In genomic region chr1:156054500-156055342, GRCh38 we compare ENCODE assay signal across 8 cellular contexts. TPM values are rescaled to one million over a fixed set of nuclear protein-coding genes. Genes with fewer than 3 reads are reported as not detected.
DNase-seq lines count a peak whose midpoint lies in the region; ATAC-seq and TF ChIP-seq lines count a peak whose summit lies in the region.

Gene LAMTOR2 (plus strand): TSS chr1:156054782. CDS start chr1:156054890, 108 bp downstream.

- H3K27me3 ChIP-seq in NT2/D1 (ENCODE audit: insufficient read depth, insufficient read length) (no peaks in the 10 kb centered on the region), endodermal cell (ENCODE audit: control insufficient read depth, insufficient read depth, low read length, poor library complexity, severe bottlenecking) (no peaks in the 10 kb centered on the region)

- DNase-seq in COLO829 (ENCODE audit: low spot score) (peak; percentile 100), HUDEP-2 (lab: John Stamatoyannopoulos, UW; ENCODE audit: unreplicated experiment in 76 of 76) (peak in 75 of 76 experiments; percentile 48 to 99 (median 95)), NT2/D1 (ENCODE audit: low read depth, low spot score) (peak; percentile 99), endodermal cell (peak; percentile 100), mesenteric fat pad (ENCODE audit: low spot score) (peak; percentile 98)
- DNase-seq in activated CD8-positive, alpha-beta memory T cell treated with anti-CD3 and anti-CD28 coated beads, Interleukin-2, amount 10 ng/mL, durations not matched to agents 7 days and 5 days: peak; percentile 98
- peak; percentile 80 for DNase-seq in stimulated activated CD8-positive, alpha-beta memory T cell treated with anti-CD3 and anti-CD28 coated beads, Interleukin-15, amount 100 ng/mL, for 24 hours (ENCODE audit: low read depth)

- H3K36me3 Mint-ChIP-seq in activated CD8-positive, alpha-beta memory T cell treated with anti-CD3 and anti-CD28 coated beads, Interleukin-2, amount 10 ng/mL, durations not matched to agents 7 days and 5 days: peaks cover 9% of the 10 kb centered on the region
- peaks cover 20% of the 10 kb centered on the region for H3K36me3 Mint-ChIP-seq in endodermal cell (ENCODE audit: low read depth)

- CTCF ChIA-PET in activated CD8-positive, alpha-beta memory T cell treated with anti-CD3 and anti-CD28 coated beads, Interleukin-2, amount 10 ng/mL, durations not matched to agents 7 days and 5 days (lab: Charles Lee): interaction anchor here (0.9 to 2.3 kb wide), 4 partner anchors 12 to 158 kb away, joined by 3 to 9 read pairs (median 4); partner anchors contain the start of gene PMF1

- ATAC-seq in GM21381 (IDR thresholded peaks at IDR 0.05; ENCODE audit: unreplicated experiment): peak; percentile 64
- ATAC-seq in activated CD8-positive, alpha-beta memory T cell treated with anti-CD3 and anti-CD28 coated beads, Interleukin-2, amount 10 ng/mL, durations not matched to agents 7 days and 5 days: peak; percentile 80

- H3K4me1 Mint-ChIP-seq in activated CD8-positive, alpha-beta memory T cell treated with anti-CD3 and anti-CD28 coated beads, Interleukin-2, amount 10 ng/mL, durations not matched to agents 7 days and 5 days: peaks cover 29% of the 10 kb centered on the region
- H3K4me1 Mint-ChIP-seq in endodermal cell: peaks cover 31% of the 10 kb centered on the region

- H3K4me1 ChIP-seq in NT2/D1 (ENCODE audit: insufficient read depth, insufficient read length) (peaks cover 13% of the 10 kb centered on the region), endodermal cell (ENCODE audit: control insufficient read depth, insufficient read depth, low read length) (peaks cover 4% of the 10 kb centered on the region)

- H3K4me3 Mint-ChIP-seq in activated CD8-positive, alpha-beta memory T cell treated with anti-CD3 and anti-CD28 coated beads, Interleukin-2, amount 10 ng/mL, durations not matched to agents 7 days and 5 days: peak within 1 kb of the TSS; percentile 96
- peak within 1 kb of the TSS; percentile 93 for H3K4me3 Mint-ChIP-seq in endodermal cell

- H3K27me3 Mint-ChIP-seq in activated CD8-positive, alpha-beta memory T cell treated with anti-CD3 and anti-CD28 coated beads, Interleukin-2, amount 10 ng/mL, durations not matched to agents 7 days and 5 days: no peaks in the 10 kb centered on the region
- H3K27me3 Mint-ChIP-seq in endodermal cell (ENCODE audit: insufficient read depth): no peaks in the 10 kb centered on the region

- peak within 1 kb of the TSS; percentile 100 for H3K27ac ChIP-seq in endodermal cell (ENCODE audit: low read depth, low read length)

- H3K36me3 ChIP-seq in NT2/D1 (ENCODE audit: insufficient read depth, insufficient read length, low read length): peaks cover 62% of the 10 kb centered on the region
- peaks cover 27% of the 10 kb centered on the region for H3K36me3 ChIP-seq in endodermal cell (ENCODE audit: control insufficient read depth, insufficient read depth, low read length)

- H3K9me3 ChIP-seq in NT2/D1 (ENCODE audit: insufficient read depth, low read length): no peaks in the 10 kb centered on the region
- no peaks in the 10 kb centered on the region for H3K9me3 ChIP-seq in endodermal cell (ENCODE audit: control insufficient read depth, low read length)

- peak within 1 kb of the TSS; percentile 85 for H3K27ac Mint-ChIP-seq in activated CD8-positive, alpha-beta memory T cell treated with anti-CD3 and anti-CD28 coated beads, Interleukin-2, amount 10 ng/mL, durations not matched to agents 7 days and 5 days
- peak within 1 kb of the TSS; percentile 97 for H3K27ac Mint-ChIP-seq in endodermal cell

- WGBS in endodermal cell (ENCODE audit: insufficient coverage in 1 of 2, insufficient read length in 1 of 2), 2 experiments: 0% methylated on average over 37 to 57 of the region's 57 CpGs

- H3K4me3 ChIP-seq in NT2/D1 (ENCODE audit: insufficient read length, low read depth): peak within 1 kb of the TSS; percentile 98
- H3K4me3 ChIP-seq in endodermal cell (ENCODE audit: low read length): peak within 1 kb of the TSS; percentile 96

- H3K9me3 Mint-ChIP-seq in activated CD8-positive, alpha-beta memory T cell treated with anti-CD3 and anti-CD28 coated beads, Interleukin-2, amount 10 ng/mL, durations not matched to agents 7 days and 5 days (ENCODE audit: low read depth): no peaks in the 10 kb centered on the region
- no peaks in the 10 kb centered on the region for H3K9me3 Mint-ChIP-seq in endodermal cell

- H3K9ac ChIP-seq in NT2/D1 (ENCODE audit: insufficient read length, low read depth) (peak within 1 kb of the TSS; percentile 98), endodermal cell (ENCODE audit: extremely low read depth, low read length, poor library complexity, severe bottlenecking) (peak within 1 kb of the TSS; percentile 94)

- no peak for TF ChIP-seq CTCF in endodermal cell (conservative IDR thresholded peaks at IDR 0.05)

RNA-seq across cellular contexts. Expression of gene LAMTOR2, which starts in this region (rescaled TPM):
- 10 to 100 TPM; 59.3 to 60.6 TPM for total RNA-seq in activated CD8-positive, alpha-beta memory T cell treated with anti-CD3 and anti-CD28 coated beads, Interleukin-2, amount 10 ng/mL, durations not matched to agents 7 days and 5 days
- total RNA-seq in endodermal cell: 100 to 1,000 TPM in 1 of 2 donors, 10 to 100 TPM in 1; 84.4 to 101 TPM
- 74.4 TPM for polyA plus RNA-seq in endodermal cell (2013, experiment 1 of 2)
- 67.3 TPM for polyA plus RNA-seq in endodermal cell (2013, experiment 2 of 2)
- 65.5 TPM for total RNA-seq in mesenteric fat pad

Comparison
In these comparisons a context has a peak if more than half of its experiments do, and no peak if none do; other contexts are left out.
1. Peak in every context shown above with its lines: DNase-seq, ATAC-seq, H3K4me3 ChIP-seq and H3K27ac ChIP-seq.